13 cellular contexts compared by ENCODE assay signal in the genomic region with DNA sequence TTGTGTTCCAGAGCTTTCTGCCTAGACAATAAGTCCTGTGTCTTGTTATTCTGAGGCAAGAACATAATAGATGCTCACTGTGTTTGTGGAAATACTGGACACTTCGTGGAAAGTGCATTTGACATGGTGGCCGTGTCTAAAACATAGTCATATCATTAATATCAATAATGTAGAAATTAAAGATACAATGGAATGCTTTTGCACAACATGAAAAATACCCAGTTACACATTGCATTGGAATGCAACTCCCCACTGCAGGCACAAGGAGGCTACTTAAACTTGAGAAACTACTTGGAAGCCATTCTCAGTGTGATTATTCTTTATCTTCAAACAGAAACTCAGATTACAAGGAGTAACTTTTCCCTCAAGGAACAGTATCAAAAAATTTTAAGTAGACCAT.
A peak's percentile ranks its signal among the peaks of the same experiment; 100 is the strongest.
DNase-seq lines count a peak whose midpoint lies in the region; FAIRE-seq and TF ChIP-seq lines count a peak whose summit lies in the region.
"Had no signal": no experiment of that assay in that cellular context is flagged by ENCODE, and none has a peak within 500 bp of the region (broad histone marks: within the 10 kb centered on the region; RNA-seq: fewer than 3 reads in every experiment).

No MANE protein-coding gene starts in this region.

- H3K79me2 ChIP-seq in endothelial cell of umbilical vein (ENCODE audit: control insufficient read depth, insufficient read depth, low read length), result no peaks in the 10 kb centered on the region

- no peak overlapping the region for H3K9ac ChIP-seq in endothelial cell of umbilical vein (replicated peaks; ENCODE audit: extremely low read depth, insufficient read depth, low read length)

- CTCF ChIA-PET in BJ (lab: Yijun Ruan, JAX), result no interaction called here
- CTCF ChIA-PET in endothelial cell of umbilical vein (lab: Charles Lee), result no interaction called here
- CTCF ChIA-PET in CD4-positive, alpha-beta memory T cell (lab: Charles Lee; ENCODE audit: partially characterized antibody), result no interaction called here

- dilution Hi-C loops in endothelial cell of umbilical vein (cut with MboI; ENCODE audit: extremely low pct_ligation_motif_present, low sequenced_read_pairs), result no loop called here

- no peaks in the 10 kb centered on the region for H3K9me1 ChIP-seq in endothelial cell of umbilical vein (replicated peaks; ENCODE audit: control insufficient read depth, extremely low read depth, insufficient read depth, low read length)

- DNase-seq in BJ (ENCODE audit: low read depth), result peak; percentile 30
- peak; percentile 53 for DNase-seq in MG63
- peak; percentile 12 for DNase-seq in endothelial cell of umbilical vein (ENCODE audit: low read depth, low spot score)
- DNase-seq in mesothelial cell of epicardium (ENCODE audit: low spot score in 2 of 2, unreplicated experiment in 2 of 2), result no peak
- no peak for DNase-seq in T-helper 1 cell
- no peak for DNase-seq in NCI-H1105 treated with DMSO at 0.1 percent for 48 hours (lab: John Stamatoyannopoulos, UW)
- DNase-seq in CD4-positive, alpha-beta memory T cell, result no peak
- no peak for DNase-seq in NCI-H2227 treated with DMSO at 0.1 percent for 48 hours (lab: John Stamatoyannopoulos, UW)
- DNase-seq: DMS153, NCI-H2107, transverse colon had no signal

- no peak overlapping the region for H3K4me2 ChIP-seq in endothelial cell of umbilical vein (ENCODE audit: insufficient read depth, low read length)

- no peak overlapping the region for H3K27ac ChIP-seq in endothelial cell of umbilical vein (ENCODE audit: insufficient read depth, low read depth, low read length)
- H3K27ac ChIP-seq in CD4-positive, alpha-beta memory T cell (ENCODE audit: low read depth, low read length), result no peak overlapping the region
- H3K27ac ChIP-seq: HL-60, transverse colon had no signal

- H3K4me1 ChIP-seq in endothelial cell of umbilical vein (ENCODE audit: control insufficient read depth, extremely low read depth, insufficient read depth, low read length), result no peaks in the 10 kb centered on the region
- no peaks in the 10 kb centered on the region for H3K4me1 ChIP-seq in CD4-positive, alpha-beta memory T cell (ENCODE audit: insufficient read depth, low read length)

- H3K36me3 Mint-ChIP-seq in mesothelial cell of epicardium, result no peaks in the 10 kb centered on the region
- no peaks in the 10 kb centered on the region for H3K36me3 Mint-ChIP-seq in CD4-positive, alpha-beta memory T cell
- H3K36me3 Mint-ChIP-seq: natural killer cell treated with Interleukin-12 subunit alpha and Interleukin-12 subunit beta and Interleukin-15 and Interleukin-18, amount 100 ng/mL, for 72 hours had no signal

- peaks cover 5% of the 10 kb centered on the region for H3K9me3 Mint-ChIP-seq in mesothelial cell of epicardium
- peaks cover 0 to 9% (median 6%) of the 10 kb centered on the region in 8 donors for H3K9me3 Mint-ChIP-seq in CD4-positive, alpha-beta memory T cell
- H3K9me3 Mint-ChIP-seq: natural killer cell treated with Interleukin-12 subunit alpha and Interleukin-12 subunit beta and Interleukin-15 and Interleukin-18, amount 100 ng/mL, for 72 hours had no signal

- H3K9me3 ChIP-seq in MG63 (no peaks in the 10 kb centered on the region), endothelial cell of umbilical vein (replicated peaks; ENCODE audit: control insufficient read depth, insufficient read depth, low read length) (no peaks in the 10 kb centered on the region)
- H3K9me3 ChIP-seq in CD4-positive, alpha-beta memory T cell (ENCODE audit: control insufficient read depth in 1 of 2, low read length in 2 of 2), result no peaks in the 10 kb centered on the region
- H3K9me3 ChIP-seq: transverse colon had no signal

- intact Hi-C loops in endothelial cell of umbilical vein (cut with micrococcal nuclease), result no loop called here
- intact Hi-C loops in CD4-positive, alpha-beta memory T cell (cut with micrococcal nuclease), result no loop called here

- FAIRE-seq in endothelial cell of umbilical vein (lab: Jason Lieb, UNC), result no peak

- no peaks in the 10 kb centered on the region for H4K20me1 ChIP-seq in endothelial cell of umbilical vein (replicated peaks; ENCODE audit: control insufficient read depth, extremely low read depth, insufficient read depth, low read length)

- H3K4me3 ChIP-seq in BJ (ENCODE audit: low read depth, low read length), result no peak overlapping the region
- no peak overlapping the region for H3K4me3 ChIP-seq in MG63
- H3K4me3 ChIP-seq in endothelial cell of umbilical vein (replicated peaks in 1 of 3; ENCODE audit: insufficient read depth in 1 of 3, low read depth in 1 of 3, low read length in 3 of 3), result no peak overlapping the region
- H3K4me3 ChIP-seq in CD4-positive, alpha-beta memory T cell (ENCODE audit: low read length in 2 of 2), result no peak overlapping the region
- H3K4me3 ChIP-seq: transverse colon had no signal

- no TSS peak for BruUV-seq in endothelial cell of umbilical vein (replicated peaks; lab: Mats Ljungman, UMichigan)

- H3K27me3 Mint-ChIP-seq in mesothelial cell of epicardium (ENCODE audit: low read depth), result no peaks in the 10 kb centered on the region
- H3K27me3 Mint-ChIP-seq in CD4-positive, alpha-beta memory T cell, result no peaks in the 10 kb centered on the region

- H3K27ac Mint-ChIP-seq in mesothelial cell of epicardium, result peak overlapping the region; percentile 96
- H3K27ac Mint-ChIP-seq in CD4-positive, alpha-beta memory T cell, result no peak overlapping the region
- H3K27ac Mint-ChIP-seq: natural killer cell treated with Interleukin-12 subunit alpha and Interleukin-12 subunit beta and Interleukin-15 and Interleukin-18, amount 100 ng/mL, for 72 hours had no signal

- no peak overlapping the region for H3K4me3 Mint-ChIP-seq in mesothelial cell of epicardium
- H3K4me3 Mint-ChIP-seq in CD4-positive, alpha-beta memory T cell, result no peak overlapping the region
- H3K4me3 Mint-ChIP-seq: natural killer cell treated with Interleukin-12 subunit alpha and Interleukin-12 subunit beta and Interleukin-15 and Interleukin-18, amount 100 ng/mL, for 72 hours had no signal

- POLR2A ChIA-PET in BJ (lab: Charles Lee), result no interaction called here
- POLR2A ChIA-PET in endothelial cell of umbilical vein (lab: Charles Lee), result no interaction called here
- POLR2A ChIA-PET in CD4-positive, alpha-beta memory T cell (lab: Charles Lee; ENCODE audit: partially characterized antibody), result no interaction called here

- TF ChIP-seq CTCF in BJ (IDR thresholded peaks at IDR 0.05; ENCODE audit: insufficient read depth, low read depth, low read length), result peak; percentile 20; the same call in 1 of the 2 replicates
- no peak for TF ChIP-seq CTCF in endothelial cell of umbilical vein (IDR thresholded peaks at IDR 0.05; ENCODE audit: extremely low read depth in 1 of 2, insufficient read depth in 1 of 2, low read depth in 1 of 2, low read length in 2 of 2)
- no peak for TF ChIP-seq CTCF in mesothelial cell of epicardium (IDR thresholded peaks at IDR 0.05; ENCODE audit: unreplicated experiment)

- peaks cover 24% of the 10 kb centered on the region for H3K4me1 Mint-ChIP-seq in mesothelial cell of epicardium
- no peaks in the 10 kb centered on the region for H3K4me1 Mint-ChIP-seq in CD4-positive, alpha-beta memory T cell

- TF ChIP-seq POLR2A in endothelial cell of umbilical vein (IDR thresholded peaks at IDR 0.05; ENCODE audit: low read depth, low read length), result no peak

- no peaks in the 10 kb centered on the region for H3K27me3 ChIP-seq in BJ (ENCODE audit: control insufficient read depth, insufficient read depth, low read length)
- H3K27me3 ChIP-seq in MG63, result no peaks in the 10 kb centered on the region
- H3K27me3 ChIP-seq in endothelial cell of umbilical vein (ENCODE audit: control insufficient read depth in 2 of 2, insufficient read depth in 2 of 2, low read length in 2 of 2), result no peaks in the 10 kb centered on the region
- no peaks in the 10 kb centered on the region for H3K27me3 ChIP-seq in CD4-positive, alpha-beta memory T cell (ENCODE audit: insufficient read depth, low read length)
- H3K27me3 ChIP-seq: transverse colon had no signal

- H3K36me3 ChIP-seq in BJ (ENCODE audit: control insufficient read depth, insufficient read depth, low read length) (no peaks in the 10 kb centered on the region), MG63 (no peaks in the 10 kb centered on the region), endothelial cell of umbilical vein (ENCODE audit: control insufficient read depth in 2 of 2, extremely low read depth in 1 of 2, insufficient read depth in 2 of 2, low read length in 2 of 2) (no peaks in the 10 kb centered on the region)
- no peaks in the 10 kb centered on the region for H3K36me3 ChIP-seq in CD4-positive, alpha-beta memory T cell (ENCODE audit: insufficient read depth, low read length)
- H3K36me3 ChIP-seq: transverse colon had no signal

- H2AFZ ChIP-seq in endothelial cell of umbilical vein (ENCODE audit: low read depth, low read length), result no peak overlapping the region

TF ChIP-seq in endothelial cell of umbilical vein, 7 proteins besides CTCF, POLR2A, EP300 and RAD21:
- TF ChIP-seq MYC (IDR thresholded peaks at IDR 0.05; ENCODE audit: low read depth, low read length) (no peak), POLR2AphosphoS5 (IDR thresholded peaks at IDR 0.05; ENCODE audit: insufficient read depth, low read depth, low read length) (no peak), JUN (IDR thresholded peaks at IDR 0.05; ENCODE audit: borderline replicate concordance, insufficient read depth, insufficient read length, low read depth) (no peak), EZH2 (IDR thresholded peaks at IDR 0.05; ENCODE audit: borderline replicate concordance, low read depth, low read length, severe bottlenecking) (no peak), GATA2 (IDR thresholded peaks at IDR 0.05; ENCODE audit: insufficient read depth, insufficient read length, low read depth, low read length) (no peak), FOS (IDR thresholded peaks at IDR 0.05; ENCODE audit: borderline replicate concordance, insufficient read depth, low read length) (no peak)
- TF ChIP-seq, protein P1, sequence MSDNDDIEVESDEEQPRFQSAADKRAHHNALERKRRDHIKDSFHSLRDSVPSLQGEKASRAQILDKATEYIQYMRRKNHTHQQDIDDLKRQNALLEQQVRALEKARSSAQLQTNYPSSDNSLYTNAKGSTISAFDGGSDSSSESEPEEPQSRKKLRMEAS (IDR thresholded peaks at IDR 0.05; ENCODE audit: insufficient read depth, insufficient read length), result no peak

Comparison
In these comparisons a context has a peak if more than half of its experiments do, and no peak if none do; other contexts are left out.
1. DNase-seq: peak in BJ (single experiment), MG63 (single experiment) and endothelial cell of umbilical vein (single experiment); none in mesothelial cell of epicardium (0 of 2), T-helper 1 cell (0 of 5), NCI-H1105 treated with DMSO at 0.1 percent for 48 hours (single experiment), CD4-positive, alpha-beta memory T cell (0 of 5) and NCI-H2227 treated with DMSO at 0.1 percent for 48 hours (single experiment).